ENCODE assay signal across 21 cellular contexts in the genomic region with DNA sequence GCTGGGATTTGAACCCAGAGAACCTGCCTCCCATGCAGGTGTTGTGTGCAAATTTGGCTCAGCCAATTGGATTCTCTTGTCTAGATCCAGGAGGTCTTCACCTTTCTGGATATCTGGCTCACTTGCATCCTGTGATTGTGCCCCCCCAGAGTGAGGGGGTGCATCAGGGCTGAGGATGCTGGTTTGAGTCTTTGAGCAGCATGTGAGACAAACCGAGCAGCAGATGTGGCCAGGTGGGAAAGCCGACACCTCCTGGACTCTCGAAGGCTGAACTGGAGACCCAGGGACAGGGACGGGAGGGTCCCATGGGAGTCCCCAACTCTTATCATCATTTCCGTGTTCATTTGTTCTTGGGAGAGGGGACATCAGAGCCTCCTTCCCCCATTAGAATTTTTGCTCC.
"Had no signal": no experiment of that assay in that cellular context is flagged by ENCODE, and none has a peak within 500 bp of the region (broad histone marks: within the 10 kb centered on the region; RNA-seq: fewer than 3 reads in every experiment).

No MANE protein-coding gene starts in this region.

- FAIRE-seq: astrocyte had no signal

- H3K36me3 ChIP-seq: MG63 had no signal

- DNase-seq: activated CD4-positive, alpha-beta T cell treated with anti-CD3 and anti-CD28 coated beads for 4 hours; activated CD8-positive, alpha-beta memory T cell treated with anti-CD3 and anti-CD28 coated beads, Interleukin-2, amount 50 U/mL, for 48 hours; activated CD8-positive, alpha-beta T cell treated with anti-CD3 and anti-CD28 coated beads, Interleukin-2, amount 10 ng/mL, durations not matched to agents 7 days and 5 days; activated naive CD4-positive, alpha-beta T cell treated with Interleukin-2 at 50 U/mL for 16 hours; activated T-cell treated with anti-CD3 and anti-CD28 coated beads, Interleukin-2, amount 50 U/mL, for 1 hour; amygdala; MG63; NCI-H1105; NCI-H1436; NCI-H1694 treated with DMSO at 0.1 percent for 48 hours; NCI-H2029 treated with DMSO at 0.1 percent for 48 hours; NCI-H345; NCI-H510A; NCI-H526 treated with DMSO at 0.1 percent for 48 hours; NCI-H82; RPMI8226; SHP77 treated with DMSO at 0.1 percent for 48 hours had no signal

- H3K4me3 ChIP-seq: MG63 had no signal

- ATAC-seq: activated CD4-positive, CD25-positive, alpha-beta regulatory T cell treated with anti-CD3 and anti-CD28 coated beads, Interleukin-2, amount 50 U/mL, for 24 hours; activated CD8-positive, alpha-beta T cell treated with anti-CD3 and anti-CD28 coated beads, Interleukin-2, amount 10 ng/mL, durations not matched to agents 7 days and 5 days; activated naive CD4-positive, alpha-beta T cell treated with anti-CD3 and anti-CD28 coated beads, Interleukin-2, amount 50 U/mL, for 72 hours; Panc1 had no signal
